2 cellular contexts compared by ENCODE assay signal in genomic region chr7:5541087-5541992, GRCh38.
TF ChIP-seq lines count a peak whose summit lies in the region.

No MANE protein-coding gene starts in this region.

TF ChIP-seq in GM23338, 12 proteins besides CTCF, POLR2A, EP300 and RAD21:
- no peak for TF ChIP-seq ZNF114 (CRISPR knock-in tag; IDR thresholded peaks at IDR 0.05)
- TF ChIP-seq ETS1 (IDR thresholded peaks at IDR 0.05), result no peak
- TF ChIP-seq EZH2 (IDR thresholded peaks at IDR 0.05; ENCODE audit: low read depth, unreplicated experiment), result no peak

TF ChIP-seq in IMR-90, 13 proteins besides CTCF, POLR2A, EP300 and RAD21:
- no peak for TF ChIP-seq USF2 (IDR thresholded peaks at IDR 0.05; ENCODE audit: low read depth, low read length)
